Comparison of ENCODE assay signal across 11 cellular contexts in the genomic region with DNA sequence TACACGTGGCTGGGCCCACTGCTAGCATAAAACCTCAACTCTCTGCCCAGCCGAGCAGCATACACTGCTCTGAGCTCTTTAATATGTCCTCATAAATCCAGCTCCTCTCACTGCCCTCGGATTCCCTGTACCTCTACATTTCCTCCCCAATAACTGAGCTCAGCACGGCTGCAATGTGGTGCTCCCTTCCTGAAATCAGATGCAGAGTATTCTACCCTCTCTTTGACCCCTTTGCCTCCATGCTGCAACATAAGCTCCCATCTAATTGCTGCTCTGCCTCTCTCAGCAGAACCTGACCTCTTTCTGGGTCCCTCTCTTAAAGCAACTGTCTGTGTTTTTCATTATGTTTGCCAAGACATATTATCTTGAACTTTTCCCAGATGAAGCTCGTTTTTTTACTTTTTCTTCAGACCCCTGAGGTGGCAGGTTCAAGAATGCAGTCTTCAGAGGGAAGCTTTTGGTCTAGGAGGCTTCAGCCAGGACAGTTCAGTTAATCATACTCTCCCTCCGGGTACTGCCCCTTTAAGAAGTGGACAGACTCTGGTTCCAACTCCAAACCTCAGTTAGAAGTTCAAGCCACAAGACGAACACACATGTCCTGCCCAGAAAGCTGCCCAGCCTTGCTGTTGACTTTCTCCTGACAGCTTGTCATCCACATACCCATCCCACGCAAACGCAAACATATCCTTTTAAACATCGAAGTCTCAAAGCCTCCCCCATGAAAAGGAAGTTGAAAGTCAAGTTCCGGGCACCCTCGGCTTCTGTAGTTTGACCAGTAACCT.
DNase-seq lines count a peak whose midpoint lies in the region; TF ChIP-seq lines count a peak whose summit lies in the region.
"Had no signal": no experiment of that assay in that cellular context is flagged by ENCODE, and none has a peak within 500 bp of the region (broad histone marks: within the 10 kb centered on the region; RNA-seq: fewer than 3 reads in every experiment).

No MANE protein-coding gene starts in this region.

- BruUV-seq in A673 (replicated peaks; lab: Mats Ljungman, UMichigan), result no TSS peak

- no peak for TF ChIP-seq EP300 in stomach (IDR thresholded peaks at IDR 0.05)

- 18 to 33% (median 32%) methylated on average over 12 of the region's 12 CpGs for WGBS in stomach, 5 donors

- H3K9me3 Mint-ChIP-seq in HFFc6, result no peaks in the 10 kb centered on the region

- H3K4me1 ChIP-seq in stomach, result peaks cover 0 to 10% (median 0%) of the 10 kb centered on the region in 4 donors
- H3K4me1 ChIP-seq in A673 (ENCODE audit: insufficient read depth, low read length, poor library complexity, severe bottlenecking), result peaks cover 8% of the 10 kb centered on the region
- H3K4me1 ChIP-seq: body of pancreas, Caco-2 had no signal

- peaks cover 11% of the 10 kb centered on the region; the same call in 1 of the 2 replicates for H3K27me3 Mint-ChIP-seq in HFFc6 (ENCODE audit: insufficient read depth)

- H3K4me3 Mint-ChIP-seq in HFFc6, result peak overlapping the region; percentile 71

- CTCF ChIA-PET in A673 (lab: Charles Lee), result no interaction called here

- peaks cover 13% of the 10 kb centered on the region; the same call in 1 of the 2 replicates for H3K4me1 Mint-ChIP-seq in HFFc6 (ENCODE audit: low read depth)

- H3K4me3 ChIP-seq in choroid plexus epithelial cell (ENCODE audit: low read depth, low read length) (peak overlapping the region; percentile 43), stomach (peak overlapping the region in 3 of 4 donors; percentile 12 to 22 (median 14)), A673 (ENCODE audit: low read depth, low read length, poor library complexity, severe bottlenecking) (no peak overlapping the region)
- H3K4me3 ChIP-seq: body of pancreas had no signal

- intact Hi-C loops in stomach (cut with DNase I; ENCODE audit: low total_unique reads), result no loop called here
- intact Hi-C loops in A673 (cut with micrococcal nuclease; ENCODE audit: unreplicated experiment), result no loop called here

- H3K27ac ChIP-seq in stomach (peak overlapping the region in 2 of 5 donors; percentile 1 to 41), A673 (ENCODE audit: low read depth, low read length, poor library complexity, severe bottlenecking) (no peak overlapping the region)
- H3K27ac ChIP-seq: body of pancreas had no signal

- no peaks in the 10 kb centered on the region for H3K9me3 ChIP-seq in stomach
- H3K9me3 ChIP-seq in A673 (ENCODE audit: low read depth, low read length, poor library complexity, severe bottlenecking), result no peaks in the 10 kb centered on the region
- H3K9me3 ChIP-seq: body of pancreas, Caco-2 had no signal

- DNase-seq in HFFc6 (no peak), choroid plexus epithelial cell (ENCODE audit: low read depth) (peak; percentile 49), kidney tubule cell (ENCODE audit: low spot score) (peak; percentile 5), stomach (no peak), cerebellar nuclear complex (lab: John Stamatoyannopoulos, UW) (no peak), A673 (ENCODE audit: low spot score) (no peak), mucosa of gallbladder (ENCODE audit: low spot score) (no peak)
- DNase-seq in stimulated activated CD4-positive, alpha-beta T cell treated with anti-CD3 and anti-CD28 coated beads, Interleukin-4, amount 100 ng/mL, for 1 hour, result no peak
- DNase-seq: body of pancreas, Caco-2, SW 1271 had no signal

- no peak for TF ChIP-seq POLR2A in stomach (IDR thresholded peaks at IDR 0.05)

- TF ChIP-seq CTCF in HFFc6 (IDR thresholded peaks at IDR 0.05) (no peak), choroid plexus epithelial cell (conservative IDR thresholded peaks at IDR 0.05; ENCODE audit: low read depth, low read length) (no peak), stomach (IDR thresholded peaks at IDR 0.05) (no peak), A673 (conservative IDR thresholded peaks at IDR 0.05; ENCODE audit: low read depth, low read length) (no peak)

- H3K27ac Mint-ChIP-seq in HFFc6, result no peak overlapping the region

- no peaks in the 10 kb centered on the region for H3K36me3 ChIP-seq in stomach
- H3K36me3 ChIP-seq in A673 (ENCODE audit: insufficient read depth, low read length, poor library complexity, severe bottlenecking), result no peaks in the 10 kb centered on the region

- H3K27me3 ChIP-seq in stomach (no peaks in the 10 kb centered on the region), A673 (replicated peaks; ENCODE audit: insufficient read depth, low read depth, low read length, poor library complexity) (no peaks in the 10 kb centered on the region)
- H3K27me3 ChIP-seq: body of pancreas had no signal

- no peaks in the 10 kb centered on the region for H3K36me3 Mint-ChIP-seq in HFFc6 (ENCODE audit: low read depth)

- POLR2A ChIA-PET in A673 (lab: Charles Lee; ENCODE audit: low non-redundant PET), result interaction anchor here (0.6 kb wide), 1 partner anchor 38 kb away, joined by 3 read pairs; no protein-coding TSS in a partner anchor

Comparison
In these comparisons a context has a peak if more than half of its experiments do, and no peak if none do; other contexts are left out.
1. DNase-seq: peak in choroid plexus epithelial cell (single experiment) and kidney tubule cell (single experiment); none in HFFc6 (single experiment), stomach (single experiment), cerebellar nuclear complex (0 of 2), A673 (single experiment), mucosa of gallbladder (single experiment) and stimulated activated CD4-positive, alpha-beta T cell treated with anti-CD3 and anti-CD28 coated beads, Interleukin-4, amount 100 ng/mL, for 1 hour (single experiment).